9 cellular contexts compared by ENCODE assay signal in genomic region chr2:227766361-227766883, GRCh38. TPM values are rescaled to one million over a fixed set of nuclear protein-coding genes. Genes with fewer than 3 reads are reported as not detected.
DNase-seq lines count a peak whose midpoint lies in the region; ATAC-seq and FAIRE-seq lines count a peak whose summit lies in the region.
"Had no signal": no experiment of that assay in that cellular context is flagged by ENCODE, and none has a peak within 500 bp of the region (broad histone marks: within the 10 kb centered on the region; RNA-seq: fewer than 3 reads in every experiment).

No MANE protein-coding gene starts in this region.

- H3K27ac Mint-ChIP-seq in T-helper 17 cell = peak overlapping the region; percentile 95

- FAIRE-seq in small intestine (lab: Jason Lieb, UNC) = no peak

- DNase-seq in NCI-H1417 (lab: John Stamatoyannopoulos, UW) (peak; percentile 39 to 82 (median 57)), NCI-H1417 treated with DMSO at 0.1 percent for 48 hours (lab: John Stamatoyannopoulos, UW) (no peak), HCEC 1CT (peak; percentile 65), M059J (ENCODE audit: low read depth) (peak; percentile 66), T-helper 17 cell (peak; percentile 33 to 56 (median 34)), anterior cingulate cortex (lab: John Stamatoyannopoulos, UW) (peak in 56 of 58 donors; percentile 7 to 82 (median 53)), hepatic stellate cell (ENCODE audit: low spot score) (peak; percentile 74), small intestine (peak; percentile 85)

- peaks cover 2% of the 10 kb centered on the region for H3K36me3 Mint-ChIP-seq in T-helper 17 cell (ENCODE audit: low read depth)

- no peaks in the 10 kb centered on the region for H3K9me3 ChIP-seq in T-helper 17 cell (ENCODE audit: control insufficient read depth, low read length, poor library complexity, severe bottlenecking)
- no peaks in the 10 kb centered on the region for H3K9me3 ChIP-seq in small intestine (ENCODE audit: control insufficient read depth, low read depth)
- H3K9me3 ChIP-seq: BLaER1 had no signal

- H3K4me3 ChIP-seq in small intestine (ENCODE audit: low read depth in 1 of 2, low read length in 2 of 2) = no peak overlapping the region
- H3K4me3 ChIP-seq: BLaER1 had no signal

- H3K4me1 Mint-ChIP-seq in T-helper 17 cell = peaks cover 5% of the 10 kb centered on the region

- no peak overlapping the region for H3K27ac ChIP-seq in small intestine (ENCODE audit: low read depth in 1 of 2, low read length in 1 of 2)
- H3K27ac ChIP-seq: BLaER1 had no signal

- H3K4me3 Mint-ChIP-seq in T-helper 17 cell = peak overlapping the region; percentile 60

- H3K27me3 ChIP-seq in small intestine (ENCODE audit: control insufficient read depth in 2 of 2, insufficient read depth in 2 of 2, low read length in 2 of 2) = no peaks in the 10 kb centered on the region
- H3K27me3 ChIP-seq: BLaER1 had no signal

- no peaks in the 10 kb centered on the region for H3K36me3 ChIP-seq in small intestine (ENCODE audit: control insufficient read depth in 2 of 2, insufficient read depth in 2 of 2, low read length in 2 of 2)
- H3K36me3 ChIP-seq: BLaER1 had no signal

- peaks cover 10% of the 10 kb centered on the region for H3K27me3 Mint-ChIP-seq in T-helper 17 cell

- ATAC-seq in T-helper 17 cell = peak; percentile 93

- H3K4me1 ChIP-seq in small intestine (ENCODE audit: control insufficient read depth in 2 of 2, insufficient read depth in 1 of 2, low read depth in 1 of 2, low read length in 1 of 2) = peaks cover 0 to 5% of the 10 kb centered on the region in 2 donors
- H3K4me1 ChIP-seq: BLaER1 had no signal

- 11 to 20% (median 14%) methylated on average over 12 of the region's 12 CpGs for WGBS in small intestine, 3 donors

RNA-seq across cellular contexts. Expression of gene SCYGR8, which starts 20.7 kb away (rescaled TPM):
- total RNA-seq in M059J (2014; rRNA removed; shearing (Covaris generic)) = not detected in 2 replicates
- total RNA-seq in T-helper 17 cell = not detected
- polyA plus RNA-seq in small intestine = not detected

RNA-seq across cellular contexts. Expression of gene SCYGR7, which starts 38.3 kb away (rescaled TPM):
- total RNA-seq in M059J (2014; rRNA removed; shearing (Covaris generic)) = not detected in 2 replicates
- not detected for total RNA-seq in T-helper 17 cell
- not detected for polyA plus RNA-seq in small intestine

RNA-seq across cellular contexts. Expression of gene SCYGR6, which starts 41.9 kb away (rescaled TPM):
- not detected in 2 replicates for total RNA-seq in M059J (2014; rRNA removed; shearing (Covaris generic))
- total RNA-seq in T-helper 17 cell = not detected
- not detected for polyA plus RNA-seq in small intestine

RNA-seq across cellular contexts. Expression of gene CCL20, which starts 47.2 kb away (rescaled TPM):
- not detected in 2 replicates for total RNA-seq in M059J (2014; rRNA removed; shearing (Covaris generic))
- total RNA-seq in T-helper 17 cell = 10 to 100 TPM; 24.3 to 39.7 TPM
- polyA plus RNA-seq in small intestine = 10 to 100 TPM in 1 of 3 donors, 1 to 10 TPM in 2; 9.6 to 15.9 (median 9.7) TPM

RNA-seq across cellular contexts. Expression of gene SLC19A3, which starts 48.6 kb away (rescaled TPM):
- total RNA-seq in M059J (2014; rRNA removed; shearing (Covaris generic)) = not detected in 2 replicates
- not detected for total RNA-seq in T-helper 17 cell
- 1 to 10 TPM; 4.0 to 8.4 (median 7.0) TPM for polyA plus RNA-seq in small intestine
